ENCODE assay signal across 23 cellular contexts in genomic region chr5:72232838-72233237, GRCh38.
DNase-seq lines count a peak whose midpoint lies in the region; ATAC-seq, FAIRE-seq and TF ChIP-seq lines count a peak whose summit lies in the region.
"Had no signal": no experiment of that assay in that cellular context is flagged by ENCODE, and none has a peak within 500 bp of the region (broad histone marks: within the 10 kb centered on the region; RNA-seq: fewer than 3 reads in every experiment).

No MANE protein-coding gene starts in this region.

- H4K20me1 ChIP-seq in GM12878 (ENCODE audit: control insufficient read depth, insufficient read depth) (no peaks in the 10 kb centered on the region), neural progenitor cell (ENCODE audit: low read depth) (no peaks in the 10 kb centered on the region)
- H4K20me1 ChIP-seq: BLaER1 had no signal

- TF ChIP-seq RAD21 in GM12878 (IDR thresholded peaks at IDR 0.05; ENCODE audit: insufficient read depth, low read depth, low read length) = no peak

- intact Hi-C loops in GM12878 (cut with micrococcal nuclease; ENCODE audit: unreplicated experiment) = loop anchor here (5.0 kb wide), 1 partner anchor 74 kb away; no protein-coding TSS in a partner anchor

- no peak for ATAC-seq in GM12878
- ATAC-seq in stimulated activated memory B cell treated with anti-CD40 and anti-IgM and Interleukin-4, amounts not matched to agents 10 μg/mL and 1 μg/mL and 100 μg/mL, for 72 hours = no peak
- ATAC-seq in HG02884 (IDR thresholded peaks at IDR 0.05; ENCODE audit: unreplicated experiment) = no peak
- ATAC-seq: A549; activated CD4-positive, alpha-beta T cell treated with anti-CD3 and anti-CD28 coated beads for 36 hours; body of pancreas; foreskin keratinocyte had no signal

- H3K27me3 Mint-ChIP-seq in activated T-cell treated with anti-CD3 and anti-CD28 coated beads, Interleukin-2, amount 50 U/mL, for 24 hours = no peaks in the 10 kb centered on the region
- H3K27me3 Mint-ChIP-seq in neural progenitor cell (ENCODE audit: insufficient read depth, low read depth) = no peaks in the 10 kb centered on the region
- H3K27me3 Mint-ChIP-seq in stimulated activated memory B cell treated with anti-CD40 and anti-IgM and Interleukin-4, amounts not matched to agents 10 μg/mL and 1 μg/mL and 100 μg/mL, for 72 hours = no peaks in the 10 kb centered on the region
- H3K27me3 Mint-ChIP-seq: activated CD4-positive, alpha-beta T cell treated with anti-CD3 and anti-CD28 coated beads for 36 hours had no signal

- no peak for FAIRE-seq in GM12878 (lab: Jason Lieb, UNC)
- FAIRE-seq: A549, GM12892 had no signal

- TF ChIP-seq POLR2A in NB4 (IDR thresholded peaks at IDR 0.05; ENCODE audit: extremely low read depth, insufficient read length) (no peak), GM12878 (IDR thresholded peaks at IDR 0.05; ENCODE audit: low read depth, low read length) (no peak)

- H3K9me3 Mint-ChIP-seq in activated T-cell treated with anti-CD3 and anti-CD28 coated beads, Interleukin-2, amount 50 U/mL, for 24 hours = no peaks in the 10 kb centered on the region
- no peaks in the 10 kb centered on the region for H3K9me3 Mint-ChIP-seq in neural progenitor cell
- H3K9me3 Mint-ChIP-seq in stimulated activated memory B cell treated with anti-CD40 and anti-IgM and Interleukin-4, amounts not matched to agents 10 μg/mL and 1 μg/mL and 100 μg/mL, for 72 hours = no peaks in the 10 kb centered on the region

- H3K4me3 Mint-ChIP-seq in activated T-cell treated with anti-CD3 and anti-CD28 coated beads, Interleukin-2, amount 50 U/mL, for 24 hours = peak overlapping the region; percentile 0
- H3K4me3 Mint-ChIP-seq in neural progenitor cell = no peak overlapping the region
- H3K4me3 Mint-ChIP-seq in stimulated activated memory B cell treated with anti-CD40 and anti-IgM and Interleukin-4, amounts not matched to agents 10 μg/mL and 1 μg/mL and 100 μg/mL, for 72 hours = no peak overlapping the region
- H3K4me3 Mint-ChIP-seq: activated CD4-positive, alpha-beta T cell treated with anti-CD3 and anti-CD28 coated beads for 36 hours had no signal

- in situ Hi-C loops in GM12878 (cut with MboI) = no loop called here

- no peaks in the 10 kb centered on the region; the same call in 1 of the 2 replicates for H3K79me2 ChIP-seq in GM12878 (ENCODE audit: control insufficient read depth, insufficient read depth, low read length)
- H3K79me2 ChIP-seq in neural progenitor cell (ENCODE audit: low read depth) = no peaks in the 10 kb centered on the region

- H3K4me1 ChIP-seq in GM12878 (ENCODE audit: control insufficient read depth, insufficient read depth, low read length) (peaks cover 32% of the 10 kb centered on the region), neural progenitor cell (peaks cover under 1% of the 10 kb centered on the region)
- H3K4me1 ChIP-seq: body of pancreas had no signal

- H3K27ac Mint-ChIP-seq in activated T-cell treated with anti-CD3 and anti-CD28 coated beads, Interleukin-2, amount 50 U/mL, for 24 hours = no peak overlapping the region
- H3K27ac Mint-ChIP-seq in neural progenitor cell = peak overlapping the region; percentile 44
- no peak overlapping the region for H3K27ac Mint-ChIP-seq in stimulated activated memory B cell treated with anti-CD40 and anti-IgM and Interleukin-4, amounts not matched to agents 10 μg/mL and 1 μg/mL and 100 μg/mL, for 72 hours
- H3K27ac Mint-ChIP-seq: activated CD4-positive, alpha-beta T cell treated with anti-CD3 and anti-CD28 coated beads for 36 hours had no signal

- 78% methylated on average over 2 of the region's 2 CpGs for WGBS in GM12878 (ENCODE audit: insufficient coverage, insufficient replicate concordance, low lambda C conversion rate, missing lambda C conversion rate)

- CTCF ChIA-PET in GM12878 (lab: Yijun Ruan, JAX) = interaction anchor here (1.3 to 1.8 kb wide), 2 partner anchors 13 to 35 kb away, joined by 4 to 10 read pairs; no protein-coding TSS in a partner anchor

- TF ChIP-seq EP300 in GM12878 (IDR thresholded peaks at IDR 0.05; ENCODE audit: borderline replicate concordance in 1 of 2, control insufficient read depth in 1 of 2, low read depth in 2 of 2, low read length in 2 of 2) = no peak

- H3K4me2 ChIP-seq in GM12878 (ENCODE audit: control insufficient read depth, insufficient read depth) (peak overlapping the region; percentile 65), neural progenitor cell (no peak overlapping the region)
- H3K4me2 ChIP-seq: A549, BLaER1 had no signal

- peak overlapping the region; percentile 27; the same call in 1 of the 2 replicates for H3K27ac ChIP-seq in GM12878 (ENCODE audit: control insufficient read depth, insufficient read depth)
- H3K27ac ChIP-seq in neural progenitor cell = no peak overlapping the region
- H3K27ac ChIP-seq: BLaER1, body of pancreas, epithelial cell of prostate, foreskin keratinocyte, SJCRH30, tibial nerve had no signal

- RAD21 ChIA-PET in GM12878 (lab: Charles Lee; ENCODE audit: unreplicated experiment) = interaction anchor here (1.9 to 5.0 kb wide), 2 partner anchors 72 to 76 kb away, joined by 7 to 31 read pairs; no protein-coding TSS in a partner anchor

- POLR2A ChIA-PET in GM12878 (lab: Charles Lee) = no interaction called here

- H2AFZ ChIP-seq in GM12878 (ENCODE audit: control insufficient read depth, low read depth, low read length) = no peak overlapping the region
- no peak overlapping the region for H2AFZ ChIP-seq in neural progenitor cell (replicated peaks)

- no peaks in the 10 kb centered on the region for H3F3A ChIP-seq in neural progenitor cell (ENCODE audit: low read depth)

- TF ChIP-seq CTCF in NB4 (IDR thresholded peaks at IDR 0.05; ENCODE audit: low read depth, low read length) (no peak), GM12878 (IDR thresholded peaks at IDR 0.05 in 2 of 3, conservative IDR thresholded peaks at IDR 0.05 in 1 of 3; ENCODE audit: control insufficient read depth in 2 of 3, extremely low read depth in 1 of 3, insufficient read depth in 1 of 3, low read depth in 3 of 3, low read length in 3 of 3) (no peak), neural progenitor cell (IDR thresholded peaks at IDR 0.05) (no peak)

- H3K4me3 ChIP-seq in NB4 (ENCODE audit: low read depth, low read length) = peak overlapping the region; percentile 14
- no peak overlapping the region for H3K4me3 ChIP-seq in GM12878
- no peak overlapping the region for H3K4me3 ChIP-seq in neural progenitor cell
- H3K4me3 ChIP-seq: A549, BLaER1, body of pancreas, SJCRH30, tibial nerve had no signal

- peaks cover 54% of the 10 kb centered on the region for H3K4me1 Mint-ChIP-seq in activated T-cell treated with anti-CD3 and anti-CD28 coated beads, Interleukin-2, amount 50 U/mL, for 24 hours (ENCODE audit: low read depth)
- H3K4me1 Mint-ChIP-seq in neural progenitor cell = peaks cover 13% of the 10 kb centered on the region
- H3K4me1 Mint-ChIP-seq in stimulated activated memory B cell treated with anti-CD40 and anti-IgM and Interleukin-4, amounts not matched to agents 10 μg/mL and 1 μg/mL and 100 μg/mL, for 72 hours = peaks cover 16% of the 10 kb centered on the region

- BruUV-seq in GM12878 (replicated peaks; lab: Mats Ljungman, UMichigan) = no TSS peak

- H3K9me3 ChIP-seq in GM12878 (replicated peaks; ENCODE audit: control insufficient read depth, insufficient read depth, low read length) (no peaks in the 10 kb centered on the region), neural progenitor cell (ENCODE audit: low read depth) (no peaks in the 10 kb centered on the region)
- H3K9me3 ChIP-seq: A549, BLaER1, body of pancreas, SJCRH30, tibial nerve had no signal

- H3K36me3 Mint-ChIP-seq in activated T-cell treated with anti-CD3 and anti-CD28 coated beads, Interleukin-2, amount 50 U/mL, for 24 hours (ENCODE audit: low read depth) = peaks cover 93% of the 10 kb centered on the region
- peaks cover 20% of the 10 kb centered on the region for H3K36me3 Mint-ChIP-seq in neural progenitor cell
- H3K36me3 Mint-ChIP-seq in stimulated activated memory B cell treated with anti-CD40 and anti-IgM and Interleukin-4, amounts not matched to agents 10 μg/mL and 1 μg/mL and 100 μg/mL, for 72 hours = peaks cover 43% of the 10 kb centered on the region

- H3K9ac ChIP-seq in GM12878 (ENCODE audit: control insufficient read depth, insufficient read depth, low read length) (no peak overlapping the region; the same call in 1 of the 2 replicates), neural progenitor cell (no peak overlapping the region)
- H3K9ac ChIP-seq: BLaER1 had no signal

- H3K27me3 ChIP-seq in GM12878 (replicated peaks in 1 of 2; ENCODE audit: control insufficient read depth in 2 of 2, insufficient read depth in 2 of 2, low read length in 1 of 2) (no peaks in the 10 kb centered on the region), neural progenitor cell (no peaks in the 10 kb centered on the region)
- H3K27me3 ChIP-seq: BLaER1, body of pancreas, foreskin keratinocyte, SJCRH30, tibial nerve had no signal

- SMC1A ChIA-PET in GM12878 (lab: Charles Lee; ENCODE audit: uncharacterized antibody, unreplicated experiment) = interaction anchor here (0.5 to 1.7 kb wide), 7 partner anchors 10 to 862 kb away, joined by 3 to 6 read pairs (median 4); no protein-coding TSS in a partner anchor

- H3K36me3 ChIP-seq in GM12878 (ENCODE audit: control insufficient read depth in 2 of 2, insufficient read depth in 2 of 2, low read length in 1 of 2) = peaks cover 10 to 32% of the 10 kb centered on the region in 2 experiments
- H3K36me3 ChIP-seq in neural progenitor cell = peaks cover 8% of the 10 kb centered on the region

- DNase-seq in activated T-cell treated with anti-CD3 and anti-CD28 coated beads, Interleukin-2, amount 50 U/mL, for 24 hours = no peak
- DNase-seq in activated T-cell treated with anti-CD3 and anti-CD28 coated beads, Interleukin-2, amount 50 U/mL, for 1 hour = no peak
- DNase-seq in NB4 (ENCODE audit: low read depth) (peak; percentile 40), GM12878 (ENCODE audit: low read depth, low spot score) (no peak), neural progenitor cell (ENCODE audit: low spot score) (no peak), cortex of kidney (lab: John Stamatoyannopoulos, UW) (no peak)
- DNase-seq: activated CD4-positive, alpha-beta T cell treated with anti-CD3 and anti-CD28 coated beads for 36 hours; activated CD8-positive, alpha-beta memory T cell treated with anti-CD3 and anti-CD28 coated beads, Interleukin-2, amount 50 U/mL, for 48 hours; activated naive CD4-positive, alpha-beta T cell treated with Interleukin-2 at 50 U/mL for 16 hours; body of pancreas; NCI-H2029 treated with DMSO at 0.1 percent for 48 hours; NCI-H510A treated with DMSO at 0.1 percent for 48 hours; SJCRH30; stimulated activated CD4-positive, alpha-beta T cell treated with anti-CD3 and anti-CD28 coated beads, Interleukin-12 subunit alpha, Interleukin-12 subunit beta, amount 100 ng/mL, for 4 hours; T-helper 9 cell had no signal
